Comparison of ENCODE assay signal across 10 cellular contexts in the genomic region with DNA sequence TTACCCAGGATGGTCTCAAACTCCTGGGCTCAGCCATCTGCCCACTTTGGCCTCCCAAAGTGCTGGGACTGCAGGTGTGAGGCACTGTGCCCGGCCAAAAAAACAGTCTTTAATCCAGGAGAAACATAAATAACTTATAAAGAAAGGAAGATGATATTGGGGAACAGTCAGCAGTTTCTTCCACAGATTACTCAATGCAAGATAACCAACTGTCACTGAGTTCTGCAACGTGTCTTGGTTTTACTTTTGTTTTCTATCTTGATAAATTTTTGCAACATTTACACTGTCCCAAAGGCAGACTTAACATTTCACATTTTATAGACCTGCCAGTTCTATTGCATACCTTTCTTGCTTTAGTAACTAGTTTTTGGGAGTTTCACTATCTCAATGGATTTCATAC.
A peak's percentile ranks its signal among the peaks of the same experiment; 100 is the strongest.
DNase-seq lines count a peak whose midpoint lies in the region; ATAC-seq lines count a peak whose summit lies in the region.
"Had no signal": no experiment of that assay in that cellular context is flagged by ENCODE, and none has a peak within 500 bp of the region (broad histone marks: within the 10 kb centered on the region; RNA-seq: fewer than 3 reads in every experiment).

No MANE protein-coding gene starts in this region.

- ATAC-seq in CD4-positive, CD25-positive, alpha-beta regulatory T cell (ENCODE audit: low read depth in 2 of 2) = peak; percentile 36 to 41
- ATAC-seq in GM19395 (IDR thresholded peaks at IDR 0.05; ENCODE audit: unreplicated experiment) (peak; percentile 71), HG03432 (IDR thresholded peaks at IDR 0.05; ENCODE audit: unreplicated experiment) (peak; percentile 69)
- ATAC-seq in activated naive CD8-positive, alpha-beta T cell treated with anti-CD3 and anti-CD28 coated beads, Interleukin-2, amount 50 U/mL, for 24 hours = peak; percentile 47

- peak overlapping the region; percentile 83 for H3K27ac ChIP-seq in CD4-positive, CD25-positive, alpha-beta regulatory T cell (ENCODE audit: insufficient read depth, low read length, poor library complexity, severe bottlenecking)
- H3K27ac ChIP-seq: VCaP had no signal

- DNase-seq in CD4-positive, CD25-positive, alpha-beta regulatory T cell = peak in 2 of 3 donors; percentile 41 to 63
- no peak for DNase-seq in activated naive CD8-positive, alpha-beta T cell treated with anti-CD3 and anti-CD28 coated beads, Interleukin-2, amount 50 U/mL, for 24 hours
- DNase-seq in NCI-H510A treated with DMSO at 0.1 percent for 48 hours (lab: John Stamatoyannopoulos, UW) (no peak), NCI-H526 treated with DMSO at 0.1 percent for 48 hours (lab: John Stamatoyannopoulos, UW) (no peak), NCI-H2081 (lab: John Stamatoyannopoulos, UW) (no peak)
- DNase-seq in stimulated activated CD4-positive, alpha-beta T cell treated with anti-CD3 and anti-CD28 coated beads, Interleukin-2, amount 100 ng/mL, for 24 hours = no peak
- DNase-seq: heart left ventricle had no signal

- H3K9me3 ChIP-seq in CD4-positive, CD25-positive, alpha-beta regulatory T cell (ENCODE audit: control insufficient read depth in 2 of 2, low read length in 2 of 2) = no peaks in the 10 kb centered on the region
- H3K9me3 ChIP-seq: heart left ventricle had no signal

- H3K27ac Mint-ChIP-seq in CD4-positive, CD25-positive, alpha-beta regulatory T cell = peak overlapping the region; percentile 94 to 96 (median 95)
- H3K27ac Mint-ChIP-seq in activated naive CD8-positive, alpha-beta T cell treated with anti-CD3 and anti-CD28 coated beads, Interleukin-2, amount 50 U/mL, for 24 hours = peak overlapping the region; percentile 84

- H3K9me3 Mint-ChIP-seq in CD4-positive, CD25-positive, alpha-beta regulatory T cell = peaks cover 0 to 1% (median 0%) of the 10 kb centered on the region in 7 donors
- no peaks in the 10 kb centered on the region for H3K9me3 Mint-ChIP-seq in activated naive CD8-positive, alpha-beta T cell treated with anti-CD3 and anti-CD28 coated beads, Interleukin-2, amount 50 U/mL, for 24 hours

- H3K36me3 Mint-ChIP-seq in CD4-positive, CD25-positive, alpha-beta regulatory T cell = peaks cover 7% of the 10 kb centered on the region
- H3K36me3 Mint-ChIP-seq in activated naive CD8-positive, alpha-beta T cell treated with anti-CD3 and anti-CD28 coated beads, Interleukin-2, amount 50 U/mL, for 24 hours (ENCODE audit: low read depth) = peaks cover 22% of the 10 kb centered on the region

- no peaks in the 10 kb centered on the region for H3K27me3 Mint-ChIP-seq in CD4-positive, CD25-positive, alpha-beta regulatory T cell
- no peaks in the 10 kb centered on the region for H3K27me3 Mint-ChIP-seq in activated naive CD8-positive, alpha-beta T cell treated with anti-CD3 and anti-CD28 coated beads, Interleukin-2, amount 50 U/mL, for 24 hours

- peak overlapping the region; percentile 62 to 90 (median 86) for H3K4me3 Mint-ChIP-seq in CD4-positive, CD25-positive, alpha-beta regulatory T cell
- peak overlapping the region; percentile 81 for H3K4me3 Mint-ChIP-seq in activated naive CD8-positive, alpha-beta T cell treated with anti-CD3 and anti-CD28 coated beads, Interleukin-2, amount 50 U/mL, for 24 hours

- no peaks in the 10 kb centered on the region for H3K36me3 ChIP-seq in CD4-positive, CD25-positive, alpha-beta regulatory T cell (ENCODE audit: control insufficient read depth, insufficient read depth, low read length)
- H3K36me3 ChIP-seq: heart left ventricle had no signal

- H3K4me3 ChIP-seq in CD4-positive, CD25-positive, alpha-beta regulatory T cell (ENCODE audit: low read depth, low read length) = peak overlapping the region; percentile 90

- H3K4me1 ChIP-seq in CD4-positive, CD25-positive, alpha-beta regulatory T cell (ENCODE audit: control insufficient read depth, insufficient read depth, low read length, poor library complexity, severe bottlenecking) = peaks cover 89% of the 10 kb centered on the region

- peaks cover 42 to 91% (median 74%) of the 10 kb centered on the region in 4 donors for H3K4me1 Mint-ChIP-seq in CD4-positive, CD25-positive, alpha-beta regulatory T cell
- peaks cover 92% of the 10 kb centered on the region for H3K4me1 Mint-ChIP-seq in activated naive CD8-positive, alpha-beta T cell treated with anti-CD3 and anti-CD28 coated beads, Interleukin-2, amount 50 U/mL, for 24 hours

- H3K27me3 ChIP-seq in CD4-positive, CD25-positive, alpha-beta regulatory T cell (ENCODE audit: control insufficient read depth, insufficient read depth, low read length) = no peaks in the 10 kb centered on the region
- H3K27me3 ChIP-seq: heart left ventricle had no signal

Comparison
In these comparisons a context has a peak if more than half of its experiments do, and no peak if none do; other contexts are left out.
1. DNase-seq: peak in CD4-positive, CD25-positive, alpha-beta regulatory T cell (2 of 3); none in activated naive CD8-positive, alpha-beta T cell treated with anti-CD3 and anti-CD28 coated beads, Interleukin-2, amount 50 U/mL, for 24 hours (single experiment), NCI-H510A treated with DMSO at 0.1 percent for 48 hours (single experiment), NCI-H526 treated with DMSO at 0.1 percent for 48 hours (single experiment), NCI-H2081 (0 of 2) and stimulated activated CD4-positive, alpha-beta T cell treated with anti-CD3 and anti-CD28 coated beads, Interleukin-2, amount 100 ng/mL, for 24 hours (0 of 2).
2. Peak in every context shown above with its lines, with median percentiles within 50 percentile points of each other: ATAC-seq.